ENCODE assay signal across 1 cellular context in genomic region chr1:235642943-235643371, GRCh38.
TF ChIP-seq lines count a peak whose summit lies in the region.

No MANE protein-coding gene starts in this region.

TF ChIP-seq in SK-N-SH treated with all-trans-retinoic acid at 6 μM for 48 hours, 23 proteins besides CTCF, POLR2A, EP300 and RAD21 (continued from another document):
- TF ChIP-seq TCF4 (CRISPR knock-in tag; IDR thresholded peaks at IDR 0.05; ENCODE audit: borderline replicate concordance) (no peak), OSR1 (CRISPR knock-in tag; IDR thresholded peaks at IDR 0.05) (no peak), PPARA (CRISPR knock-in tag; IDR thresholded peaks at IDR 0.05; ENCODE audit: borderline replicate concordance) (no peak), CSRNP3 (CRISPR knock-in tag; IDR thresholded peaks at IDR 0.05) (no peak), TSHZ2 (CRISPR knock-in tag; IDR thresholded peaks at IDR 0.05) (no peak), ZNF70 (CRISPR knock-in tag; IDR thresholded peaks at IDR 0.05) (no peak), GLIS3 (CRISPR knock-in tag; IDR thresholded peaks at IDR 0.05) (no peak), ZNF8 (CRISPR knock-in tag; IDR thresholded peaks at IDR 0.05) (no peak), SNAI2 (CRISPR knock-in tag; IDR thresholded peaks at IDR 0.05) (no peak)
